In the genomic region with DNA sequence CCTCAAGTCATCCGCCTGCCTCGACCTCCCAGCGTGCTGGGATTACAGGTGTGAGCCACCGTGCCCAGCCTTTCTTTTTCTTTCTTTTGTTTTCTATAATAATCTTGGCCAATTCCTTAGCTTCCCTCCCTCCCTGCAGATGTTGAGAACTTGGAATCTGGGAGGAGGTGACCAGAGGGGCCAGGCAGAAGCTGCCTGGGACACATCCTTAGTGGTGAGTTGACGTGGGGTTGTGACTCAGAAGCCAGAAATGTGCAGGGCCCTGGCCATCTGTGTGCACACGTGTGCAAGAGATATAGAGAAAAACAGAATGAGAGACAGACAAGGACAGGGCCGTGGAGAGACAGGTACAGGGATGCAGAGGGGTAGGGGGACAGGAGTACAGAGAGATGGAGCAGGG, we compare ENCODE assay signal across 11 cellular contexts.
DNase-seq lines count a peak whose midpoint lies in the region; ATAC-seq, FAIRE-seq and TF ChIP-seq lines count a peak whose summit lies in the region.
"Had no signal": no experiment of that assay in that cellular context is flagged by ENCODE, and none has a peak within 500 bp of the region (broad histone marks: within the 10 kb centered on the region; RNA-seq: fewer than 3 reads in every experiment).

No MANE protein-coding gene starts in this region.

- H3K36me3 Mint-ChIP-seq in chondrocyte (ENCODE audit: low read depth), result no peaks in the 10 kb centered on the region
- H3K36me3 Mint-ChIP-seq: activated naive CD4-positive, alpha-beta T cell treated with anti-CD3 and anti-CD28 coated beads, Interleukin-2, amount 50 U/mL, for 72 hours had no signal

- H3K4me2 ChIP-seq in neuronal stem cell (ENCODE audit: insufficient read depth, low read length, poor library complexity, severe bottlenecking), result no peak overlapping the region

- H3K9me3 ChIP-seq in heart right ventricle, result no peaks in the 10 kb centered on the region
- no peaks in the 10 kb centered on the region for H3K9me3 ChIP-seq in neuronal stem cell (replicated peaks in 1 of 2; ENCODE audit: control insufficient read depth in 2 of 2, insufficient read depth in 1 of 2, low read depth in 1 of 2, low read length in 2 of 2)
- H3K9me3 ChIP-seq: esophagus muscularis mucosa had no signal

- H3K9me3 Mint-ChIP-seq in chondrocyte (ENCODE audit: low read depth), result no peaks in the 10 kb centered on the region
- H3K9me3 Mint-ChIP-seq: activated naive CD4-positive, alpha-beta T cell treated with anti-CD3 and anti-CD28 coated beads, Interleukin-2, amount 50 U/mL, for 72 hours had no signal

- H3K4me3 ChIP-seq in heart right ventricle, result no peak overlapping the region
- no peak overlapping the region for H3K4me3 ChIP-seq in neuronal stem cell (ENCODE audit: low read length in 2 of 2)
- H3K4me3 ChIP-seq: esophagus muscularis mucosa had no signal

- ATAC-seq in heart right ventricle, result no peak
- ATAC-seq: activated naive CD4-positive, alpha-beta T cell treated with anti-CD3 and anti-CD28 coated beads, Interleukin-2, amount 50 U/mL, for 72 hours had no signal

- peak overlapping the region; percentile 68 for H3K27ac Mint-ChIP-seq in chondrocyte (ENCODE audit: unreplicated experiment)

- no peak overlapping the region for H3K14ac ChIP-seq in neuronal stem cell (ENCODE audit: low read length)

- 84 to 89% methylated on average over 7 of the region's 7 CpGs for WGBS in heart right ventricle, 2 donors
- no CpG with 5 or more reads among the region's 7 CpGs for WGBS in neuronal stem cell (ENCODE audit: extremely low coverage in 2 of 2, insufficient read length in 2 of 2, insufficient replicate concordance in 1 of 2), 2 donors

- TF ChIP-seq CTCF in chondrocyte (IDR thresholded peaks at IDR 0.05) (no peak), heart right ventricle (IDR thresholded peaks at IDR 0.05) (no peak)

- no peak overlapping the region for H3K4me3 Mint-ChIP-seq in chondrocyte (ENCODE audit: unreplicated experiment)

- no peak overlapping the region for H3K23ac ChIP-seq in neuronal stem cell (ENCODE audit: low read depth, low read length, poor library complexity)

- no peak overlapping the region for H3K9ac ChIP-seq in neuronal stem cell (ENCODE audit: low read depth, low read length, poor library complexity)

- FAIRE-seq in GM19239 (lab: Jason Lieb, UNC), result no peak

- H3K79me1 ChIP-seq in neuronal stem cell (ENCODE audit: low read depth, low read length), result peaks cover 5% of the 10 kb centered on the region

- H2AFZ ChIP-seq in neuronal stem cell (ENCODE audit: low read length), result no peak overlapping the region

- H2AK5ac ChIP-seq in neuronal stem cell (ENCODE audit: low read depth, low read length), result no peak overlapping the region

- peak; percentile 92 for DNase-seq in EL
- DNase-seq in NCI-H69 (lab: John Stamatoyannopoulos, UW), result peak; percentile 18
- no peak for DNase-seq in chondrocyte (ENCODE audit: low spot score)
- DNase-seq in non-pigmented ciliary epithelial cell (ENCODE audit: low read depth), result peak; percentile 68
- no peak for DNase-seq in heart right ventricle
- no peak for DNase-seq in neuronal stem cell (ENCODE audit: low spot score)
- no peak for DNase-seq in stimulated activated CD4-positive, alpha-beta T cell treated with anti-CD3 and anti-CD28 coated beads, Interleukin-2, amount 100 ng/mL, for 24 hours
- no peak for DNase-seq in GM19239 (ENCODE audit: insufficient read length, low spot score)
- DNase-seq: Kasumi-1 had no signal

- H3K27ac ChIP-seq in heart right ventricle (no peak overlapping the region), neuronal stem cell (replicated peaks; ENCODE audit: low read length) (no peak overlapping the region)
- H3K27ac ChIP-seq: esophagus muscularis mucosa had no signal

- H2BK15ac ChIP-seq in neuronal stem cell (ENCODE audit: low read length), result no peak overlapping the region

- no peak overlapping the region for H2BK5ac ChIP-seq in neuronal stem cell (ENCODE audit: low read length)

- no peak overlapping the region for H3K4ac ChIP-seq in neuronal stem cell (ENCODE audit: low read length)

- H2BK120ac ChIP-seq in neuronal stem cell (ENCODE audit: low read depth, low read length), result no peak overlapping the region

- peaks cover 0 to 10% (median 3%) of the 10 kb centered on the region in 9 donors for H3K4me1 ChIP-seq in heart right ventricle
- peaks cover 3 to 10% of the 10 kb centered on the region in 2 donors for H3K4me1 ChIP-seq in neuronal stem cell (ENCODE audit: control insufficient read depth in 2 of 2, insufficient read depth in 1 of 2, low read depth in 1 of 2, low read length in 2 of 2)

- peaks cover 26% of the 10 kb centered on the region for H3K4me1 Mint-ChIP-seq in chondrocyte (ENCODE audit: low read depth)

- no peak overlapping the region for H3K18ac ChIP-seq in neuronal stem cell (ENCODE audit: low read length)

- H2BK12ac ChIP-seq in neuronal stem cell (ENCODE audit: low read length), result no peak overlapping the region

- H3K27me3 ChIP-seq in heart right ventricle (no peaks in the 10 kb centered on the region), neuronal stem cell (ENCODE audit: control insufficient read depth in 3 of 3, insufficient read depth in 3 of 3, low read depth in 1 of 3, low read length in 3 of 3) (no peaks in the 10 kb centered on the region)
- H3K27me3 ChIP-seq: esophagus muscularis mucosa had no signal

- H4K8ac ChIP-seq in neuronal stem cell (ENCODE audit: low read depth, low read length), result no peak overlapping the region

- no peak overlapping the region for H4K91ac ChIP-seq in neuronal stem cell (ENCODE audit: low read depth, low read length, poor library complexity)

- intact Hi-C loops in heart right ventricle (cut with DNase I), result no loop called here

- no peaks in the 10 kb centered on the region for H3K36me3 ChIP-seq in heart right ventricle
- no peaks in the 10 kb centered on the region for H3K36me3 ChIP-seq in neuronal stem cell (replicated peaks in 1 of 2; ENCODE audit: control insufficient read depth in 2 of 2, insufficient read depth in 2 of 2, low read length in 2 of 2)
- H3K36me3 ChIP-seq: esophagus muscularis mucosa had no signal

- H3K27me3 Mint-ChIP-seq in chondrocyte (ENCODE audit: low read depth), result no peaks in the 10 kb centered on the region

Comparison
In these comparisons a context has a peak if more than half of its experiments do, and no peak if none do; other contexts are left out.
1. DNase-seq: peak in EL (single experiment), NCI-H69 (single experiment) and non-pigmented ciliary epithelial cell (single experiment); none in chondrocyte (single experiment), heart right ventricle (0 of 2), neuronal stem cell (single experiment), stimulated activated CD4-positive, alpha-beta T cell treated with anti-CD3 and anti-CD28 coated beads, Interleukin-2, amount 100 ng/mL, for 24 hours (0 of 2) and GM19239 (single experiment).